In the genomic region with DNA sequence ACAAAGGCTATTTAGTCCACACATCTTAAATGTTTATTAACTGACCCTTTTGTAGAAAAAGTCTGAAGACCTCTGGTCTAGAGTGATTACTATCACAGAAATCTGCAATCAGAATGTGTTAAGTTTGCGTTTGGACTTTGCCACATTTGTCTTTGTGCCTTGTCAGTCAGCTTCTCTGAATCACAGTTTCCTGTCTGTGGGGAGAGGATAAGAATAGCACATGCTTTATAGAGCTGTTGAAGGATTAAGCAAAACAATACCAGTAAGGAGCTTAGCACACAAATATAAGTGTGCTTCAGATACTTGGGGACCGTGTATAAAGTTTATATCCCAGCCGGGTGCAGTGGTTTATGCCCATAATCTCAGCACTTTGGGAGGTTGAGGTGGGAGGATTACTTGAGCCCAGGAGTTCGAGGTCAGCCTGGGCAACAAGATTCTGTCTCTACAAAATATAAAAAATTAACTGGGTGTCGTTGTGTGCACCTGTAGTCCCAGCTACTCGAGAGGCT, we compare ENCODE assay signal across 8 cellular contexts.
DNase-seq lines count a peak whose midpoint lies in the region; ATAC-seq, FAIRE-seq and TF ChIP-seq lines count a peak whose summit lies in the region.

No MANE protein-coding gene starts in this region.

- no peak for TF ChIP-seq POLR2A in spleen (IDR thresholded peaks at IDR 0.05)

- peak; percentile 25 for DNase-seq in D721Med (ENCODE audit: insufficient read length, low spot score)
- peak; percentile 66 for DNase-seq in SIG-M5 (lab: John Stamatoyannopoulos, UW)
- DNase-seq in fibroblast of peridontal ligament (ENCODE audit: extremely low read depth), result peak; percentile 25
- no peak for DNase-seq in spleen
- no peak for DNase-seq in NCI-H526 (lab: John Stamatoyannopoulos, UW)
- DNase-seq in mesenteric fat pad (ENCODE audit: low spot score), result no peak

- peak; percentile 96 for FAIRE-seq in D721Med (lab: Jason Lieb, UNC)

- H3K36me3 ChIP-seq in spleen, result no peaks in the 10 kb centered on the region

- peak overlapping the region in 7 of 8 donors; percentile 34 to 81 (median 66) for H3K27ac ChIP-seq in spleen

- H3K9me3 ChIP-seq in spleen, result peaks cover 0 to 5% (median 0%) of the 10 kb centered on the region in 8 donors

- H3K27me3 ChIP-seq in spleen (replicated peaks in 1 of 7), result no peaks in the 10 kb centered on the region

- peak; percentile 72 for ATAC-seq in GM19328 (IDR thresholded peaks at IDR 0.05; ENCODE audit: unreplicated experiment)
- ATAC-seq in HG03354 (IDR thresholded peaks at IDR 0.05; ENCODE audit: poor library complexity, severe bottlenecking, unreplicated experiment), result peak; percentile 86

- 16 to 28% (median 22%) methylated on average over 6 of the region's 6 CpGs for WGBS in spleen, 5 donors

- H3K4me1 ChIP-seq in spleen, result peaks cover 8 to 27% (median 22%) of the 10 kb centered on the region in 6 donors

- intact Hi-C loops in spleen (cut with DNase I; ENCODE audit: low total_unique reads), result no loop called here

- H3K4me3 ChIP-seq in spleen, result peak overlapping the region in 2 of 8 donors; percentile 7 to 48

- TF ChIP-seq CTCF in D721Med (IDR thresholded peaks at IDR 0.05; ENCODE audit: insufficient read depth, missing control alignments), result no peak
- no peak for TF ChIP-seq CTCF in spleen (IDR thresholded peaks at IDR 0.05 in 8 of 11, conservative IDR thresholded peaks at IDR 0.05 in 3 of 11)

Comparison
In these comparisons a context has a peak if more than half of its experiments do, and no peak if none do; other contexts are left out.
1. DNase-seq: peak in D721Med (single experiment), SIG-M5 (single experiment) and fibroblast of peridontal ligament (single experiment); none in spleen (single experiment), NCI-H526 (0 of 2) and mesenteric fat pad (single experiment).